In the genomic region with DNA sequence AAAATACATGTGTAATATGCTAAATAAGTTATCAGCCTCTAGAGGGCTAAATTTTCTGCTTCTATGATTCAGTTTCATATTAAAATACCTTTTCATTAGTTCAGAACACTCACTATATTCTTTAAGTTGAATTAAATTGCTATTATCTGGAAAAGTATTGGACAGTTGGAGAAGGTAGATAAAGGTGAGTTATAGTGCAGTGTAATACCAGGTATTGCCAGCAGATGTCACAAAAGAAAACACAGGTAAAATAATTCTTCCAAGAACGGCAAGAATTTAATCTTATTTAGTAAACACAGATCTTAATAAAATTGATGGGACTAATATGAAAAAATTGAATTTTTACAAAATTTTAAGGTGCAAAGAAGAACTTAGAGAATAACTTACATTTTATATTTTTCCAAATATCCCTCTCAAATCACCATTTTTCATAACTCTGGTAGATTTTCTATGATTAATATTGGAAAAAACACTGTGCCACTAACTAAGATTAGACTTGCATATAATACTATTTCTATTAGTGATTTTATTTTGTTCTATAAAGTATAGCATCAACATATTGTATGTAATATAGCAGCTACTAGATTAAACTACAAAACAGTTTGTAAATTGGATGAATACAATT, we compare ENCODE assay signal across 8 cellular contexts. TPM values are rescaled to one million over a fixed set of nuclear protein-coding genes. Genes with fewer than 3 reads are reported as not detected.
DNase-seq lines count a peak whose midpoint lies in the region; ATAC-seq and TF ChIP-seq lines count a peak whose summit lies in the region.

No MANE protein-coding gene starts in this region.

- no peaks in the 10 kb centered on the region for H4K20me1 ChIP-seq in PC-3 (ENCODE audit: low read length)

- no peak overlapping the region for H3K27ac ChIP-seq in heart right ventricle
- no peak overlapping the region for H3K27ac ChIP-seq in PC-3 (ENCODE audit: low read length)
- H3K27ac ChIP-seq in uterus, result no peak overlapping the region

- H3K27me3 ChIP-seq in heart right ventricle (peaks cover 0 to 50% (median 25%) of the 10 kb centered on the region in 7 donors), PC-3 (ENCODE audit: low read length) (peaks cover 23% of the 10 kb centered on the region), uterus (peaks cover 0 to 9% of the 10 kb centered on the region in 2 donors)

- no peaks in the 10 kb centered on the region for H3K9me2 ChIP-seq in PC-3 (replicated peaks; ENCODE audit: low read length)

- TF ChIP-seq CTCF in heart right ventricle (IDR thresholded peaks at IDR 0.05) (peak; percentile 22 to 68 (median 61)), PC-3 (conservative IDR thresholded peaks at IDR 0.05; ENCODE audit: low read depth, low read length) (peak; percentile 74), fibroblast of villous mesenchyme (IDR thresholded peaks at IDR 0.05; ENCODE audit: insufficient read depth, low read depth, low read length) (peak; percentile 58), uterus (IDR thresholded peaks at IDR 0.05) (peak; percentile 18 to 39 (median 30))

- H3K9me3 Mint-ChIP-seq in activated T-helper 2 cell treated with anti-CD3 and anti-CD28 coated beads, Interferon-gamma antibody, Interleukin-2, Interleukin-4, amounts not matched to agents 10 μg/mL and 5 μg/mL and 100 μg/mL, durations not matched to agents 14 hours and 24 hours and 36 hours, result no peaks in the 10 kb centered on the region

- BruUV-seq in PC-3 (replicated peaks; lab: Mats Ljungman, UMichigan), result no TSS peak

- ATAC-seq in heart right ventricle (no peak), left cardiac atrium (no peak), PC-3 (no peak), GM18858 (IDR thresholded peaks at IDR 0.05; ENCODE audit: unreplicated experiment) (no peak), HG02642 (IDR thresholded peaks at IDR 0.05; ENCODE audit: poor library complexity, unreplicated experiment) (no peak)

- peak overlapping the region; percentile 86; the same call in 1 of the 2 replicates for H3K4me2 ChIP-seq in PC-3 (ENCODE audit: low read length)

- CTCF ChIA-PET in PC-3 (lab: Charles Lee), result no interaction called here

- intact Hi-C loops in heart right ventricle (cut with DNase I) (loop anchor here in 9 of 10 donors (2.0 to 10.0 kb wide), 5 partner anchors 1061 to 1824 kb away; no protein-coding TSS in a partner anchor), left cardiac atrium (cut with DNase I) (loop anchor here in 1 of 2 donors (5.0 kb wide), 2 partner anchors 1061 to 1821 kb away; no protein-coding TSS in a partner anchor), PC-3 (cut with micrococcal nuclease) (loop anchor here (10.0 kb wide), 1 partner anchor 1064 kb away; no protein-coding TSS in a partner anchor), uterus (cut with DNase I; ENCODE audit: low total_unique reads) (no loop called here)
- intact Hi-C loops in activated T-helper 2 cell treated with anti-CD3 and anti-CD28 coated beads, Interferon-gamma antibody, Interleukin-2, Interleukin-4, amounts not matched to agents 10 μg/mL and 5 μg/mL and 100 μg/mL, durations not matched to agents 14 hours and 24 hours and 36 hours (cut with micrococcal nuclease), result loop anchor here (5.0 to 10.0 kb wide), 2 partner anchors 1064 to 1821 kb away; no protein-coding TSS in a partner anchor

- TF ChIP-seq POLR2A in uterus (IDR thresholded peaks at IDR 0.05), result no peak

- no peak overlapping the region for H3K4me3 ChIP-seq in heart right ventricle
- no peak overlapping the region for H3K4me3 ChIP-seq in PC-3 (ENCODE audit: low read length)
- no peak overlapping the region for H3K4me3 ChIP-seq in fibroblast of villous mesenchyme (ENCODE audit: low read depth, low read length)
- no peak overlapping the region for H3K4me3 ChIP-seq in uterus

- no peaks in the 10 kb centered on the region for H3F3A ChIP-seq in PC-3 (ENCODE audit: low read length, unreplicated experiment)

- no peak overlapping the region for H2AFZ ChIP-seq in PC-3 (ENCODE audit: low read length)

- H3K36me3 Mint-ChIP-seq in activated T-helper 2 cell treated with anti-CD3 and anti-CD28 coated beads, Interferon-gamma antibody, Interleukin-2, Interleukin-4, amounts not matched to agents 10 μg/mL and 5 μg/mL and 100 μg/mL, durations not matched to agents 14 hours and 24 hours and 36 hours (ENCODE audit: low read depth), result no peaks in the 10 kb centered on the region

- H3K27me3 Mint-ChIP-seq in activated T-helper 2 cell treated with anti-CD3 and anti-CD28 coated beads, Interferon-gamma antibody, Interleukin-2, Interleukin-4, amounts not matched to agents 10 μg/mL and 5 μg/mL and 100 μg/mL, durations not matched to agents 14 hours and 24 hours and 36 hours (ENCODE audit: low read depth), result no peaks in the 10 kb centered on the region

- H3K9ac ChIP-seq in PC-3 (ENCODE audit: low read length), result no peak overlapping the region

- 5 to 18% methylated on average over 1 of the region's 1 CpG for WGBS in heart right ventricle, 2 donors

- H3K9me3 ChIP-seq in heart right ventricle, result peaks cover 0 to 16% (median 0%) of the 10 kb centered on the region in 11 donors
- H3K9me3 ChIP-seq in PC-3 (ENCODE audit: low read length), result no peaks in the 10 kb centered on the region
- no peaks in the 10 kb centered on the region for H3K9me3 ChIP-seq in uterus

- no peaks in the 10 kb centered on the region for H3K79me2 ChIP-seq in PC-3 (ENCODE audit: low read length)

- H3K36me3 ChIP-seq in heart right ventricle (no peaks in the 10 kb centered on the region), PC-3 (ENCODE audit: low read depth, low read length) (no peaks in the 10 kb centered on the region), uterus (no peaks in the 10 kb centered on the region)

- H3K4me1 Mint-ChIP-seq in activated T-helper 2 cell treated with anti-CD3 and anti-CD28 coated beads, Interferon-gamma antibody, Interleukin-2, Interleukin-4, amounts not matched to agents 10 μg/mL and 5 μg/mL and 100 μg/mL, durations not matched to agents 14 hours and 24 hours and 36 hours (ENCODE audit: low read depth), result no peaks in the 10 kb centered on the region

- no peaks in the 10 kb centered on the region for H3K4me1 ChIP-seq in heart right ventricle
- no peaks in the 10 kb centered on the region for H3K4me1 ChIP-seq in PC-3 (ENCODE audit: insufficient read depth, low read length)
- H3K4me1 ChIP-seq in uterus, result no peaks in the 10 kb centered on the region

- H3K4me3 Mint-ChIP-seq in activated T-helper 2 cell treated with anti-CD3 and anti-CD28 coated beads, Interferon-gamma antibody, Interleukin-2, Interleukin-4, amounts not matched to agents 10 μg/mL and 5 μg/mL and 100 μg/mL, durations not matched to agents 14 hours and 24 hours and 36 hours (ENCODE audit: low read depth), result no peak overlapping the region

- DNase-seq in heart right ventricle, result no peak
- DNase-seq in left cardiac atrium, result no peak
- DNase-seq in PC-3, result peak; percentile 50
- DNase-seq in fibroblast of villous mesenchyme (ENCODE audit: low read depth), result peak; percentile 1
- no peak for DNase-seq in uterus
- DNase-seq in activated T-helper 2 cell treated with anti-CD3 and anti-CD28 coated beads, Interferon-gamma antibody, Interleukin-2, Interleukin-4, amounts not matched to agents 10 μg/mL and 5 μg/mL and 100 μg/mL, durations not matched to agents 14 hours and 24 hours and 36 hours (ENCODE audit: low spot score), result no peak

- POLR2A ChIA-PET in PC-3 (lab: Charles Lee; ENCODE audit: unreplicated experiment), result no interaction called here

- H3K27ac Mint-ChIP-seq in activated T-helper 2 cell treated with anti-CD3 and anti-CD28 coated beads, Interferon-gamma antibody, Interleukin-2, Interleukin-4, amounts not matched to agents 10 μg/mL and 5 μg/mL and 100 μg/mL, durations not matched to agents 14 hours and 24 hours and 36 hours, result no peak overlapping the region

RNA-seq across cellular contexts. Expression of gene LRRC4C, which starts 1.7 kb away (rescaled TPM):
- under 1 TPM; 0.15 to 0.93 (median 0.40) TPM for total RNA-seq in heart right ventricle
- polyA plus RNA-seq in heart right ventricle, result under 1 TPM; 0.26 to 0.80 TPM
- total RNA-seq in left cardiac atrium, result 1 to 10 TPM; 1.3 to 1.6 TPM
- not detected in 2 replicates for total RNA-seq in PC-3 (2014; rRNA removed)
- under 0.01 and 0.32 TPM in 2 replicates for total RNA-seq in fibroblast of villous mesenchyme
- 10 to 100 TPM in 1 of 4 donors, 1 to 10 TPM in 2, not detected in 1; 1.5 to 16.9 (median 2.1) TPM for total RNA-seq in uterus
- not detected in 2 replicates for total RNA-seq in activated T-helper 2 cell treated with anti-CD3 and anti-CD28 coated beads, Interferon-gamma antibody, Interleukin-2, Interleukin-4, amounts not matched to agents 10 μg/mL and 5 μg/mL and 100 μg/mL, durations not matched to agents 14 hours and 24 hours and 36 hours

Comparison
In these comparisons a context has a peak if more than half of its experiments do, and no peak if none do; other contexts are left out.
1. DNase-seq: peak in PC-3 (single experiment) and fibroblast of villous mesenchyme (single experiment); none in heart right ventricle (0 of 2), left cardiac atrium (single experiment), uterus (0 of 2) and activated T-helper 2 cell treated with anti-CD3 and anti-CD28 coated beads, Interferon-gamma antibody, Interleukin-2, Interleukin-4, amounts not matched to agents 10 μg/mL and 5 μg/mL and 100 μg/mL, durations not matched to agents 14 hours and 24 hours and 36 hours (single experiment).
2. Peak in every context shown above with its lines, with median percentiles within 50 percentile points of each other: CTCF ChIP-seq.